In genomic region chr3:42867138-42867537, GRCh38 we compare ENCODE assay signal across 2 cellular contexts.
TF ChIP-seq lines count a peak whose summit lies in the region.

No MANE protein-coding gene starts in this region.

TF ChIP-seq in GM12878, 131 proteins besides CTCF, POLR2A, EP300 and RAD21:
- TF ChIP-seq MYB (IDR thresholded peaks at IDR 0.05; ENCODE audit: borderline replicate concordance, low read depth, low read length) (no peak), FOXK2 (IDR thresholded peaks at IDR 0.05) (no peak), CREM (IDR thresholded peaks at IDR 0.05; ENCODE audit: low read depth) (no peak), CREB1 (IDR thresholded peaks at IDR 0.05; ENCODE audit: low read depth) (no peak), ZZZ3 (IDR thresholded peaks at IDR 0.05; ENCODE audit: control insufficient read depth, insufficient read length, low read depth) (no peak), PRDM15 (CRISPR knock-in tag; IDR thresholded peaks at IDR 0.05) (no peak), SMC3 (IDR thresholded peaks at IDR 0.05; ENCODE audit: borderline replicate concordance, low read length) (no peak), NR2C2 (IDR thresholded peaks at IDR 0.05; ENCODE audit: borderline replicate concordance, control insufficient read depth, insufficient read length, low read depth) (no peak), SREBF1 (IDR thresholded peaks at IDR 0.05; ENCODE audit: low read length) (no peak), WRNIP1 (IDR thresholded peaks at IDR 0.05; ENCODE audit: borderline replicate concordance, low read depth, low read length) (no peak), NR2F1 (conservative IDR thresholded peaks at IDR 0.05) (no peak), EZH2 (IDR thresholded peaks at IDR 0.05; ENCODE audit: borderline replicate concordance, control insufficient read depth, low read depth, low read length) (no peak), JUND (IDR thresholded peaks at IDR 0.05; ENCODE audit: low read depth, low read length) (no peak), ZBED1 (IDR thresholded peaks at IDR 0.05; ENCODE audit: borderline replicate concordance) (no peak)
TF ChIP-seq in GM12878: peak in this region for 0.

TF ChIP-seq in HepG2, 621 proteins besides CTCF, POLR2A, EP300 and RAD21:
- TF ChIP-seq NPAS2 (CRISPR knock-in tag; IDR thresholded peaks at IDR 0.05; ENCODE audit: borderline replicate concordance) (no peak), ZNF460 (CRISPR knock-in tag; IDR thresholded peaks at IDR 0.05; ENCODE audit: borderline replicate concordance) (0 out of 2 replicates have a peak, but pooled peaks have one; percentile 4)
